23 cellular contexts compared by ENCODE assay signal in the genomic region with DNA sequence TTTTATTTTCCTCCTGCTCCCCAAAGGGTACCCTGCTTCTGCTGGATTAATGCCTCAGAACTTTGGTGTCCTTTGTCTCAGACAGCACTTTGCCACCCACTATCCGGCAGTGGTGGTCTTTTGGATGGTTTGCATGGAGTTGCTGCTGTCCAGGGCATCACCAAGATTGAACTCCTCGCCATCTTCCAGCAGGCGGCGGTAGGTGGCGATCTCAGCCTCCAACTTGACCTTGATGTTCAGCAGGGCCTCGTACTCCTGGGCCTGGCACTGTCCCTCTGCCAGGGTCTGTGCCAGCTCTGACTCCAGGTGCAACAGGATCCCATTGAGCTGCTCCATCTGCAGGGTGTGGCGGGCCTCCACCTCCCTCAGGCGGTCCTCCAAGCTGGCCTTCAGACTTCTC. TPM values are rescaled to one million over a fixed set of nuclear protein-coding genes. Genes with fewer than 3 reads are reported as not detected.
A peak's percentile ranks its signal among the peaks of the same experiment; 100 is the strongest.
DNase-seq lines count a peak whose midpoint lies in the region; ATAC-seq and TF ChIP-seq lines count a peak whose summit lies in the region.
"Had no signal": no experiment of that assay in that cellular context is flagged by ENCODE, and none has a peak within 500 bp of the region (broad histone marks: within the 10 kb centered on the region; RNA-seq: fewer than 3 reads in every experiment).

No MANE protein-coding gene starts in this region.

- H3K79me2 ChIP-seq in Loucy (ENCODE audit: insufficient read depth, low read length), result no peaks in the 10 kb centered on the region

- DNase-seq in astrocyte of the spinal cord (ENCODE audit: low read depth, low spot score) (no peak), foreskin keratinocyte (no peak), Calu3 (no peak), ovary (no peak), NCI-H1930 (lab: John Stamatoyannopoulos, UW) (no peak), OCI-M2 (lab: John Stamatoyannopoulos, UW; ENCODE audit: unreplicated experiment) (no peak)
- DNase-seq: ACHN; CD8-positive, alpha-beta T cell; DMS153; NCI-H1105 treated with DMSO at 0.1 percent for 48 hours; NCI-H1694; NCI-H2081 treated with DMSO at 0.1 percent for 48 hours; NCI-H446; NCI-H526; SIG-M5 had no signal

- H3K27ac ChIP-seq in foreskin keratinocyte (no peak overlapping the region), ovary (no peak overlapping the region)
- H3K27ac ChIP-seq: BLaER1 treated with 17β-estradiol and CSF1 and Interleukin-3, amounts not matched to agents 10 nM and 100 nM; KMS-11 had no signal

- TF ChIP-seq POLR2A in ovary (IDR thresholded peaks at IDR 0.05), result no peak

- H4K20me1 ChIP-seq in Loucy (ENCODE audit: insufficient read depth, low read length, poor library complexity, severe bottlenecking), result no peaks in the 10 kb centered on the region
- H4K20me1 ChIP-seq: BLaER1 treated with 17β-estradiol and CSF1 and Interleukin-3, amounts not matched to agents 10 nM and 100 nM had no signal

- 69 to 73% methylated on average over 8 of the region's 8 CpGs; no CpG with 5 or more reads in 1 of the 3 donors for WGBS in ovary, 3 donors

- in situ Hi-C loops in astrocyte of the spinal cord (cut with HindIII; ENCODE audit: low sequenced_read_pairs), result no loop called here

- H3K36me3 Mint-ChIP-seq in Calu3 (ENCODE audit: insufficient read depth, unreplicated experiment), result no peaks in the 10 kb centered on the region
- H3K36me3 Mint-ChIP-seq: CD8-positive, alpha-beta T cell; T-cell had no signal

- peak; percentile 19 for TF ChIP-seq CTCF in GM12873 (IDR thresholded peaks at IDR 0.05; ENCODE audit: insufficient read depth, low read depth, low read length, missing control alignments)
- TF ChIP-seq CTCF in Loucy (conservative IDR thresholded peaks at IDR 0.05; ENCODE audit: low read length), result peak; percentile 32; the same call in 1 of the 2 replicates
- TF ChIP-seq CTCF in astrocyte of the spinal cord (IDR thresholded peaks at IDR 0.05; ENCODE audit: low read depth, low read length), result peak; percentile 16
- peak; percentile 20 for TF ChIP-seq CTCF in foreskin keratinocyte (conservative IDR thresholded peaks at IDR 0.05)
- no peak for TF ChIP-seq CTCF in Calu3 (IDR thresholded peaks at IDR 0.05; ENCODE audit: unreplicated experiment)
- TF ChIP-seq CTCF in ovary (IDR thresholded peaks at IDR 0.05), result no peak

- H3K4me2 ChIP-seq in Loucy (ENCODE audit: low read depth, low read length, poor library complexity, severe bottlenecking), result no peak overlapping the region
- H3K4me2 ChIP-seq: KMS-11 had no signal

- TF ChIP-seq EP300 in ovary (IDR thresholded peaks at IDR 0.05), result no peak

- H3K9ac ChIP-seq in Loucy (ENCODE audit: low read depth, low read length, poor library complexity, severe bottlenecking), result no peak overlapping the region
- H3K9ac ChIP-seq: BLaER1 treated with 17β-estradiol and CSF1 and Interleukin-3, amounts not matched to agents 10 nM and 100 nM; KMS-11 had no signal

- H3K9me2 ChIP-seq in Loucy (replicated peaks; ENCODE audit: low read depth, low read length), result no peaks in the 10 kb centered on the region

- no peaks in the 10 kb centered on the region for H3F3A ChIP-seq in Loucy (ENCODE audit: low read depth)

- BruUV-seq in Calu3 (replicated peaks; lab: Mats Ljungman, UMichigan), result no TSS peak

- no peaks in the 10 kb centered on the region for H3K9me3 Mint-ChIP-seq in Calu3 (ENCODE audit: low read depth, unreplicated experiment)
- H3K9me3 Mint-ChIP-seq: CD8-positive, alpha-beta T cell; T-cell had no signal

- no peak overlapping the region for H2AFZ ChIP-seq in Loucy (ENCODE audit: low read length)

- H3K4me3 Mint-ChIP-seq in Calu3 (ENCODE audit: low read depth, unreplicated experiment), result no peak overlapping the region
- H3K4me3 Mint-ChIP-seq: CD8-positive, alpha-beta T cell; T-cell had no signal

- no peak overlapping the region for H3K27ac Mint-ChIP-seq in Calu3 (ENCODE audit: unreplicated experiment)
- H3K27ac Mint-ChIP-seq: CD8-positive, alpha-beta T cell; T-cell had no signal

- H3K9me3 ChIP-seq in Loucy (ENCODE audit: insufficient read depth, low read depth, low read length) (no peaks in the 10 kb centered on the region), ovary (no peaks in the 10 kb centered on the region)
- H3K9me3 ChIP-seq: BLaER1 treated with 17β-estradiol and CSF1 and Interleukin-3, amounts not matched to agents 10 nM and 100 nM; HAP-1 had no signal

- H3K27me3 Mint-ChIP-seq in Calu3 (ENCODE audit: unreplicated experiment), result no peaks in the 10 kb centered on the region
- H3K27me3 Mint-ChIP-seq: T-cell had no signal

- intact Hi-C loops in Calu3 (cut with micrococcal nuclease; ENCODE audit: unreplicated experiment), result no loop called here
- intact Hi-C loops in ovary (cut with DNase I), result no loop called here

- no peaks in the 10 kb centered on the region for H3K4me1 ChIP-seq in Loucy (ENCODE audit: insufficient read depth, low read length, poor library complexity, severe bottlenecking)
- H3K4me1 ChIP-seq in foreskin keratinocyte, result peaks cover 17% of the 10 kb centered on the region
- no peaks in the 10 kb centered on the region for H3K4me1 ChIP-seq in ovary (ENCODE audit: insufficient read depth)
- H3K4me1 ChIP-seq: HAP-1 had no signal

- ATAC-seq in foreskin keratinocyte, result no peak
- ATAC-seq: CD8-positive, alpha-beta T cell; Panc1; SK-N-SH treated with all-trans-retinoic acid at 6 μM for 48 hours; T-cell had no signal

- CTCF ChIA-PET in Calu3 (lab: Charles Lee), result no interaction called here

- H3K4me3 ChIP-seq in Loucy (ENCODE audit: low read length, poor library complexity, severe bottlenecking) (no peak overlapping the region), astrocyte of the spinal cord (ENCODE audit: low read depth, low read length) (no peak overlapping the region), ovary (no peak overlapping the region)
- H3K4me3 ChIP-seq: BLaER1 treated with 17β-estradiol and CSF1 and Interleukin-3, amounts not matched to agents 10 nM and 100 nM; HAP-1 had no signal

- H3K27me3 ChIP-seq in Loucy (ENCODE audit: insufficient read depth, low read length, poor library complexity, severe bottlenecking) (no peaks in the 10 kb centered on the region), foreskin keratinocyte (no peaks in the 10 kb centered on the region), ovary (no peaks in the 10 kb centered on the region)
- H3K27me3 ChIP-seq: BLaER1 treated with 17β-estradiol and CSF1 and Interleukin-3, amounts not matched to agents 10 nM and 100 nM had no signal

- no peaks in the 10 kb centered on the region for H3K4me1 Mint-ChIP-seq in Calu3 (ENCODE audit: low read depth, unreplicated experiment)
- H3K4me1 Mint-ChIP-seq: T-cell had no signal

- H3K36me3 ChIP-seq in Loucy (ENCODE audit: insufficient read depth, low read length) (no peaks in the 10 kb centered on the region), ovary (no peaks in the 10 kb centered on the region)
- H3K36me3 ChIP-seq: BLaER1 treated with 17β-estradiol and CSF1 and Interleukin-3, amounts not matched to agents 10 nM and 100 nM; HAP-1 had no signal

RNA-seq across cellular contexts. Expression of gene NOPCHAP1, which starts 9.4 kb away (rescaled TPM):
- total RNA-seq in foreskin keratinocyte, result 27.3 and 27.8 TPM in 2 replicates
- polyA plus RNA-seq in foreskin keratinocyte, result 31.2 and 36.6 TPM in 2 replicates
- total RNA-seq in Calu3 (2022), result 22.4 and 24.3 TPM in 2 replicates
- 10 to 100 TPM in 5 of 7 donors, 1 to 10 TPM in 2; 4.5 to 20.2 (median 13.6) TPM for total RNA-seq in ovary
- 1 to 10 TPM; 5.2 to 6.6 TPM for polyA plus RNA-seq in ovary

RNA-seq across cellular contexts. Expression of gene SLC41A2, which starts 18.6 kb away (rescaled TPM):
- total RNA-seq in foreskin keratinocyte, result 3.9 and 4.2 TPM in 2 replicates
- polyA plus RNA-seq in foreskin keratinocyte, result 0.60 and 0.65 TPM in 2 replicates
- total RNA-seq in Calu3 (2022), result 41.5 and 48.1 TPM in 2 replicates
- 10 to 100 TPM; 18.2 to 55.1 (median 27.4) TPM for total RNA-seq in ovary
- polyA plus RNA-seq in ovary, result 1 to 10 TPM; 3.1 to 8.6 TPM

Comparison
In these comparisons a context has a peak if more than half of its experiments do, and no peak if none do; other contexts are left out.
1. CTCF ChIP-seq: peak in GM12873 (single experiment), Loucy (single experiment), astrocyte of the spinal cord (single experiment) and foreskin keratinocyte (single experiment); none in Calu3 (single experiment) and ovary (0 of 3).